In genomic region chr3:177470200-177470941, GRCh38 we compare ENCODE assay signal across 16 cellular contexts.
A peak's percentile ranks its signal among the peaks of the same experiment; 100 is the strongest.
DNase-seq lines count a peak whose midpoint lies in the region; TF ChIP-seq lines count a peak whose summit lies in the region.
"Had no signal": no experiment of that assay in that cellular context is flagged by ENCODE, and none has a peak within 500 bp of the region (broad histone marks: within the 10 kb centered on the region; RNA-seq: fewer than 3 reads in every experiment).

No MANE protein-coding gene starts in this region.

- DNase-seq in T1000 (lab: John Stamatoyannopoulos, UW) (peak; percentile 34), islet precursor cell (peak; percentile 90), iPS-NIHi7 (ENCODE audit: extremely low spot score) (no peak), DMS 273 treated with DMSO at 0.1 percent for 48 hours (lab: John Stamatoyannopoulos, UW) (no peak), coronary artery (ENCODE audit: low spot score) (no peak)
- no peak for DNase-seq in activated naive CD4-positive, alpha-beta T cell treated with anti-CD3 and anti-CD28 coated beads, Interleukin-2, amount 50 U/mL, for 16 hours
- DNase-seq: activated B cell treated with CpG ODN at 0.5 μM for 24 hours; activated CD8-positive, alpha-beta memory T cell treated with anti-CD3 and anti-CD28 coated beads for 24 hours; activated effector memory CD4-positive, alpha-beta T cell treated with Interleukin-2 at 50 U/mL for 16 hours; heart right ventricle; naive thymus-derived CD8-positive, alpha-beta T cell; NCI-H2029 treated with DMSO at 0.1 percent for 48 hours; stimulated activated CD4-positive, alpha-beta T cell treated with anti-CD3 and anti-CD28 coated beads, Interleukin-2, amount 100 ng/mL, for 48 hours; testis had no signal

- no peak overlapping the region for H3K27ac ChIP-seq in HEK293 (ENCODE audit: extremely low read depth, low read depth, low read length)
- H3K27ac ChIP-seq in rectal smooth muscle tissue (ENCODE audit: low read depth, low read length) = peak overlapping the region; percentile 48
- no peak overlapping the region for H3K27ac ChIP-seq in coronary artery
- H3K27ac ChIP-seq: heart right ventricle, testis had no signal

- CTCF ChIA-PET in HEK293 (lab: Yijun Ruan, JAX) = interaction anchor here (1.0 to 1.4 kb wide), 3 partner anchors 11 to 19 kb away, joined by 3 read pairs; no protein-coding TSS in a partner anchor

- TF ChIP-seq CTCF in HEK293 (tag by site-specific recombination; IDR thresholded peaks at IDR 0.05) = no peak
- TF ChIP-seq CTCF in coronary artery (IDR thresholded peaks at IDR 0.05) = no peak

- H3K9me3 ChIP-seq in HEK293 (ENCODE audit: control insufficient read depth, insufficient read depth, low read depth, low read length) = no peaks in the 10 kb centered on the region
- H3K9me3 ChIP-seq: heart right ventricle, testis had no signal

- POLR2A ChIA-PET in HEK293 (lab: Yijun Ruan, JAX) = interaction anchor here (1.4 kb wide), 1 partner anchor 9 kb away, joined by 3 read pairs; no protein-coding TSS in a partner anchor

- H3K36me3 ChIP-seq in HEK293 (ENCODE audit: control insufficient read depth in 2 of 2, insufficient read depth in 1 of 2, low read length in 2 of 2) = no peaks in the 10 kb centered on the region
- no peaks in the 10 kb centered on the region for H3K36me3 ChIP-seq in rectal smooth muscle tissue (ENCODE audit: control insufficient read depth, insufficient read depth, low read length)
- H3K36me3 ChIP-seq: heart right ventricle had no signal

- H3K9ac ChIP-seq in rectal smooth muscle tissue (ENCODE audit: low read length) = no peak overlapping the region

- H3K27me3 ChIP-seq in rectal smooth muscle tissue (ENCODE audit: control insufficient read depth, insufficient read depth, low read length) = no peaks in the 10 kb centered on the region
- H3K27me3 ChIP-seq: heart right ventricle, testis had no signal

- H3K4me3 ChIP-seq in HEK293 (ENCODE audit: low read depth, low read length) (no peak overlapping the region), rectal smooth muscle tissue (ENCODE audit: low read length) (no peak overlapping the region), coronary artery (no peak overlapping the region)
- H3K4me3 ChIP-seq: heart right ventricle, testis had no signal

- H3K4me1 ChIP-seq in HEK293 (ENCODE audit: control insufficient read depth, insufficient read depth, low read length) = no peaks in the 10 kb centered on the region
- H3K4me1 ChIP-seq in rectal smooth muscle tissue (ENCODE audit: control insufficient read depth, insufficient read depth, low read length) = peaks cover 12% of the 10 kb centered on the region

TF ChIP-seq in HEK293, 187 proteins besides CTCF, POLR2A, EP300 and RAD21:
- TF ChIP-seq ZNF266 (tag by site-specific recombination; IDR thresholded peaks at IDR 0.05; ENCODE audit: low read depth) = no peak
- TF ChIP-seq OSR2 (tag by site-specific recombination; IDR thresholded peaks at IDR 0.05) = 0 out of 2 replicates have a peak, but pooled peaks have one; percentile 10
- TF ChIP-seq ZNF140 (tag by site-specific recombination; IDR thresholded peaks at IDR 0.05) = no peak
- TF ChIP-seq MEIS1 (CRISPR knock-in tag; IDR thresholded peaks at IDR 0.05; ENCODE audit: borderline replicate concordance) = no peak
- no peak for TF ChIP-seq SETDB1 (IDR thresholded peaks at IDR 0.05; ENCODE audit: insufficient read length, low read length)
- TF ChIP-seq GLIS1 (tag by site-specific recombination; IDR thresholded peaks at IDR 0.05) = no peak
- no peak for TF ChIP-seq ZNF221 (tag by site-specific recombination; IDR thresholded peaks at IDR 0.05; ENCODE audit: borderline replicate concordance)
- no peak for TF ChIP-seq ZNF776 (tag by site-specific recombination; IDR thresholded peaks at IDR 0.05; ENCODE audit: borderline replicate concordance)
- TF ChIP-seq KLF17 (tag by site-specific recombination; IDR thresholded peaks at IDR 0.05) = 0 out of 2 replicates have a peak, but pooled peaks have one; percentile 27
- 0 out of 2 replicates have a peak, but pooled peaks have one; percentile 19 for TF ChIP-seq WT1 (tag by site-specific recombination; IDR thresholded peaks at IDR 0.05)

Comparison
In these comparisons a context has a peak if more than half of its experiments do, and no peak if none do; other contexts are left out.
1. DNase-seq: peak in T1000 (single experiment) and islet precursor cell (single experiment); none in iPS-NIHi7 (single experiment), DMS 273 treated with DMSO at 0.1 percent for 48 hours (single experiment), coronary artery (single experiment) and activated naive CD4-positive, alpha-beta T cell treated with anti-CD3 and anti-CD28 coated beads, Interleukin-2, amount 50 U/mL, for 16 hours (single experiment).